8 cellular contexts compared by ENCODE assay signal in genomic region chr17:67856402-67856801, GRCh38. TPM values are rescaled to one million over a fixed set of nuclear protein-coding genes. Genes with fewer than 3 reads are reported as not detected.
A peak's percentile ranks its signal among the peaks of the same experiment; 100 is the strongest.
DNase-seq lines count a peak whose midpoint lies in the region; ATAC-seq, FAIRE-seq and TF ChIP-seq lines count a peak whose summit lies in the region.
"Not testable (repeated sequence)": the region's sequence is repeated elsewhere in the genome, so short reads cannot be mapped to it uniquely, and the experiment has no call there.

No MANE protein-coding gene starts in this region.

- H3K36me3 Mint-ChIP-seq in CD8-positive, alpha-beta T cell, result peaks cover 43% of the 10 kb centered on the region
- H3K36me3 Mint-ChIP-seq in WTC11, result peaks cover 31% of the 10 kb centered on the region
- not testable (repeated sequence) for H3K36me3 Mint-ChIP-seq in activated T-cell treated with anti-CD3 and anti-CD28 coated beads, Interleukin-2, amount 50 U/mL, for 72 hours (ENCODE audit: insufficient read depth in 2 of 2)
- H3K36me3 Mint-ChIP-seq in activated naive CD8-positive, alpha-beta T cell treated with anti-CD3 and anti-CD28 coated beads, Interleukin-2, amount 10 ng/mL, durations not matched to agents 7 days and 5 days, result peaks cover 20% of the 10 kb centered on the region
- peaks cover 23% of the 10 kb centered on the region for H3K36me3 Mint-ChIP-seq in neural crest cell (ENCODE audit: low read depth)

- not testable (repeated sequence) for H3K9me1 ChIP-seq in endothelial cell of umbilical vein (replicated peaks; ENCODE audit: control insufficient read depth, extremely low read depth, insufficient read depth, low read length)

- not testable (repeated sequence) for H3K9me3 Mint-ChIP-seq in CD8-positive, alpha-beta T cell; activated T-cell treated with anti-CD3 and anti-CD28 coated beads, Interleukin-2, amount 50 U/mL, for 72 hours; activated naive CD8-positive, alpha-beta T cell treated with anti-CD3 and anti-CD28 coated beads, Interleukin-2, amount 10 ng/mL, durations not matched to agents 7 days and 5 days; neural crest cell
- H3K9me3 Mint-ChIP-seq in WTC11, result peaks cover 12% of the 10 kb centered on the region

- CTCF ChIA-PET in CD8-positive, alpha-beta T cell (lab: Charles Lee); WTC11 (lab: Charles Lee): not testable (repeated sequence)
- CTCF ChIA-PET in endothelial cell of umbilical vein (lab: Charles Lee), result interaction anchor here (0.9 to 1.3 kb wide), 2 partner anchors 32 to 381 kb away, joined by 3 read pairs; no protein-coding TSS in a partner anchor

- H3K4me1 Mint-ChIP-seq in CD8-positive, alpha-beta T cell (ENCODE audit: low read depth), result peaks cover 81% of the 10 kb centered on the region
- peaks cover 19% of the 10 kb centered on the region for H3K4me1 Mint-ChIP-seq in WTC11
- peaks cover 65% of the 10 kb centered on the region for H3K4me1 Mint-ChIP-seq in activated T-cell treated with anti-CD3 and anti-CD28 coated beads, Interleukin-2, amount 50 U/mL, for 72 hours (ENCODE audit: low read depth)
- peaks cover 47% of the 10 kb centered on the region for H3K4me1 Mint-ChIP-seq in activated naive CD8-positive, alpha-beta T cell treated with anti-CD3 and anti-CD28 coated beads, Interleukin-2, amount 10 ng/mL, durations not matched to agents 7 days and 5 days
- H3K4me1 Mint-ChIP-seq in neural crest cell, result peaks cover 25% of the 10 kb centered on the region

- H3K4me2 ChIP-seq in Loucy (ENCODE audit: low read depth, low read length, poor library complexity, severe bottlenecking) (peak overlapping the region; percentile 33), endothelial cell of umbilical vein (ENCODE audit: insufficient read depth, low read length) (peak overlapping the region; percentile 21)

- not testable (repeated sequence) for H3K4me3 ChIP-seq in CD8-positive, alpha-beta T cell (ENCODE audit: low read depth, low read length); Loucy (ENCODE audit: low read length, poor library complexity, severe bottlenecking); endothelial cell of umbilical vein (replicated peaks in 1 of 3; ENCODE audit: insufficient read depth in 1 of 3, low read depth in 1 of 3, low read length in 3 of 3)

- peaks cover 94% of the 10 kb centered on the region for H4K20me1 ChIP-seq in Loucy (ENCODE audit: insufficient read depth, low read length, poor library complexity, severe bottlenecking)
- H4K20me1 ChIP-seq in endothelial cell of umbilical vein (replicated peaks; ENCODE audit: control insufficient read depth, extremely low read depth, insufficient read depth, low read length), result not testable (repeated sequence)

- H3K9ac ChIP-seq in Loucy (ENCODE audit: low read depth, low read length, poor library complexity, severe bottlenecking); endothelial cell of umbilical vein (replicated peaks; ENCODE audit: extremely low read depth, insufficient read depth, low read length): not testable (repeated sequence)

- peaks cover 15% of the 10 kb centered on the region for H3K36me3 ChIP-seq in CD8-positive, alpha-beta T cell (ENCODE audit: insufficient read depth, low read length)
- peaks cover 28% of the 10 kb centered on the region; the same call in 1 of the 2 replicates for H3K36me3 ChIP-seq in Loucy (ENCODE audit: insufficient read depth, low read length)
- not testable (repeated sequence) for H3K36me3 ChIP-seq in endothelial cell of umbilical vein (ENCODE audit: control insufficient read depth in 2 of 2, extremely low read depth in 1 of 2, insufficient read depth in 2 of 2, low read length in 2 of 2)

- POLR2A ChIA-PET in CD8-positive, alpha-beta T cell (lab: Charles Lee), result interaction anchor here (1.1 to 1.3 kb wide), 3 partner anchors 10 to 31 kb away, joined by 3 to 5 read pairs (median 3); partner anchors contain the start of gene BPTF
- POLR2A ChIA-PET in WTC11 (lab: Charles Lee); endothelial cell of umbilical vein (lab: Charles Lee): not testable (repeated sequence)
- POLR2A ChIA-PET in activated naive CD8-positive, alpha-beta T cell treated with anti-CD3 and anti-CD28 coated beads, Interleukin-2, amount 10 ng/mL, durations not matched to agents 7 days and 5 days (lab: Charles Lee), result interaction anchor here (0.6 kb wide), 1 partner anchor 144 kb away, joined by 3 read pairs; no protein-coding TSS in a partner anchor

- H3K9me3 ChIP-seq in CD8-positive, alpha-beta T cell (ENCODE audit: low read length); Loucy (ENCODE audit: insufficient read depth, low read depth, low read length); endothelial cell of umbilical vein (replicated peaks; ENCODE audit: control insufficient read depth, insufficient read depth, low read length): not testable (repeated sequence)

- H3F3A ChIP-seq in Loucy (ENCODE audit: low read depth), result not testable (repeated sequence)

- intact Hi-C loops in CD8-positive, alpha-beta T cell (cut with DNase I, micrococcal nuclease); endothelial cell of umbilical vein (cut with micrococcal nuclease): not testable (repeated sequence)

- H3K4me1 ChIP-seq in CD8-positive, alpha-beta T cell (ENCODE audit: insufficient read depth, low read length), result peaks cover 48% of the 10 kb centered on the region
- peaks cover 33% of the 10 kb centered on the region for H3K4me1 ChIP-seq in Loucy (ENCODE audit: insufficient read depth, low read length, poor library complexity, severe bottlenecking)
- not testable (repeated sequence) for H3K4me1 ChIP-seq in endothelial cell of umbilical vein (ENCODE audit: control insufficient read depth, extremely low read depth, insufficient read depth, low read length)

- not testable (repeated sequence) for FAIRE-seq in endothelial cell of umbilical vein (lab: Jason Lieb, UNC)
- peak; percentile 9 for FAIRE-seq in urothelium cell line (lab: Jason Lieb, UNC)

- not testable (repeated sequence) for H3K27ac ChIP-seq in CD8-positive, alpha-beta T cell (ENCODE audit: low read depth, low read length); endothelial cell of umbilical vein (ENCODE audit: insufficient read depth, low read depth, low read length)

- not testable (repeated sequence) for H3K27me3 ChIP-seq in CD8-positive, alpha-beta T cell (ENCODE audit: insufficient read depth, low read length); Loucy (ENCODE audit: insufficient read depth, low read length, poor library complexity, severe bottlenecking); endothelial cell of umbilical vein (ENCODE audit: control insufficient read depth in 2 of 2, insufficient read depth in 2 of 2, low read length in 2 of 2)

- H3K27ac Mint-ChIP-seq in CD8-positive, alpha-beta T cell, result peak overlapping the region; percentile 84
- H3K27ac Mint-ChIP-seq in WTC11 (peak overlapping the region; percentile 52; the same call in 1 of the 2 replicates), neural crest cell (ENCODE audit: unreplicated experiment) (peak overlapping the region; percentile 61)
- peak overlapping the region; percentile 98 for H3K27ac Mint-ChIP-seq in activated T-cell treated with anti-CD3 and anti-CD28 coated beads, Interleukin-2, amount 50 U/mL, for 72 hours
- peak overlapping the region; percentile 78 for H3K27ac Mint-ChIP-seq in activated naive CD8-positive, alpha-beta T cell treated with anti-CD3 and anti-CD28 coated beads, Interleukin-2, amount 10 ng/mL, durations not matched to agents 7 days and 5 days

- not testable (repeated sequence) for DNase-seq in CD8-positive, alpha-beta T cell; WTC11 (ENCODE audit: low spot score); activated T-cell treated with anti-CD3 and anti-CD28 coated beads, Interleukin-2, amount 50 U/mL, for 72 hours; activated naive CD8-positive, alpha-beta T cell treated with anti-CD3 and anti-CD28 coated beads, Interleukin-2, amount 10 ng/mL, durations not matched to agents 7 days and 5 days; endothelial cell of umbilical vein (ENCODE audit: low read depth, low spot score); neural crest cell (ENCODE audit: low read depth, low spot score); urothelium cell line (ENCODE audit: low spot score)

- not testable (repeated sequence) for H3K9me2 ChIP-seq in Loucy (replicated peaks; ENCODE audit: low read depth, low read length)

- TF ChIP-seq CTCF in CD8-positive, alpha-beta T cell (IDR thresholded peaks at IDR 0.05); Loucy (conservative IDR thresholded peaks at IDR 0.05; ENCODE audit: low read length); WTC11 (IDR thresholded peaks at IDR 0.05); endothelial cell of umbilical vein (IDR thresholded peaks at IDR 0.05; ENCODE audit: extremely low read depth in 1 of 2, insufficient read depth in 1 of 2, low read depth in 1 of 2, low read length in 2 of 2); neural crest cell (conservative IDR thresholded peaks at IDR 0.05): not testable (repeated sequence)

- H3K27me3 Mint-ChIP-seq in CD8-positive, alpha-beta T cell (ENCODE audit: low read depth); WTC11 (ENCODE audit: low read depth); activated T-cell treated with anti-CD3 and anti-CD28 coated beads, Interleukin-2, amount 50 U/mL, for 72 hours (ENCODE audit: low read depth); activated naive CD8-positive, alpha-beta T cell treated with anti-CD3 and anti-CD28 coated beads, Interleukin-2, amount 10 ng/mL, durations not matched to agents 7 days and 5 days; neural crest cell (ENCODE audit: low read depth): not testable (repeated sequence)

- H2AFZ ChIP-seq in Loucy (ENCODE audit: low read length); endothelial cell of umbilical vein (ENCODE audit: low read depth, low read length): not testable (repeated sequence)

- BruUV-seq in endothelial cell of umbilical vein (replicated peaks; lab: Mats Ljungman, UMichigan), result not testable (repeated sequence)

- dilution Hi-C loops in endothelial cell of umbilical vein (cut with MboI; ENCODE audit: extremely low pct_ligation_motif_present, low sequenced_read_pairs), result not testable (repeated sequence)

- not testable (repeated sequence) for TF ChIP-seq POLR2A in endothelial cell of umbilical vein (IDR thresholded peaks at IDR 0.05; ENCODE audit: low read depth, low read length)

- H3K79me2 ChIP-seq in Loucy (ENCODE audit: insufficient read depth, low read length) (peaks cover 98% of the 10 kb centered on the region), endothelial cell of umbilical vein (ENCODE audit: control insufficient read depth, insufficient read depth, low read length) (peaks cover 85% of the 10 kb centered on the region)

- ATAC-seq in CD8-positive, alpha-beta T cell, result peak; percentile 55
- ATAC-seq in WTC11; activated T-cell treated with anti-CD3 and anti-CD28 coated beads, Interleukin-2, amount 50 U/mL, for 72 hours (replicated peaks in 1 of 2): not testable (repeated sequence)
- ATAC-seq in activated naive CD8-positive, alpha-beta T cell treated with anti-CD3 and anti-CD28 coated beads, Interleukin-2, amount 10 ng/mL, durations not matched to agents 7 days and 5 days (ENCODE audit: low read depth), result peak; percentile 15

- peak overlapping the region; percentile 72 for H3K4me3 Mint-ChIP-seq in CD8-positive, alpha-beta T cell
- not testable (repeated sequence) for H3K4me3 Mint-ChIP-seq in WTC11, neural crest cell
- peak overlapping the region; percentile 45 to 88 for H3K4me3 Mint-ChIP-seq in activated T-cell treated with anti-CD3 and anti-CD28 coated beads, Interleukin-2, amount 50 U/mL, for 72 hours
- H3K4me3 Mint-ChIP-seq in activated naive CD8-positive, alpha-beta T cell treated with anti-CD3 and anti-CD28 coated beads, Interleukin-2, amount 10 ng/mL, durations not matched to agents 7 days and 5 days, result peak overlapping the region; percentile 74

RNA-seq across cellular contexts. Expression of gene BPTF, which starts 31.1 kb away (rescaled TPM):
- total RNA-seq in CD8-positive, alpha-beta T cell, result 100 to 1,000 TPM in 1 of 2 experiments, 10 to 100 TPM in 1; 97.8 to 107 TPM
- total RNA-seq in WTC11 (2021) (177 to 181 TPM (median 178 TPM) in 3 replicates), endothelial cell of umbilical vein (78.6 and 88.1 TPM in 2 replicates), neural crest cell (158 and 161 TPM in 2 replicates)
- total RNA-seq in activated T-cell treated with anti-CD3 and anti-CD28 coated beads, Interleukin-2, amount 50 U/mL, for 72 hours, result 10 to 100 TPM; 86.9 to 95.1 TPM
- total RNA-seq in activated naive CD8-positive, alpha-beta T cell treated with anti-CD3 and anti-CD28 coated beads, Interleukin-2, amount 10 ng/mL, durations not matched to agents 7 days and 5 days, result 100 to 1,000 TPM; 126 to 133 TPM
- polyA plus RNA-seq in endothelial cell of umbilical vein, result 41.0 and 47.7 TPM in 2 replicates
- polyA plus RNA-seq in endothelial cell of umbilical vein (2011; cell fraction: cytosol; rRNA removed), result 37.8 and 41.5 TPM in 2 replicates
- 88.1 and 105 TPM in 2 replicates for polyA plus RNA-seq in endothelial cell of umbilical vein (2011; cell fraction: nucleus; rRNA removed)
- 40.8 and 51.1 TPM in 2 replicates for polyA plus RNA-seq in endothelial cell of umbilical vein (2012)
- polyA minus RNA-seq in endothelial cell of umbilical vein, result 111 and 121 TPM in 2 replicates
- polyA minus RNA-seq in endothelial cell of umbilical vein (2011; cell fraction: cytosol; rRNA and poly(A)+ RNA removed), result 41.9 TPM
- 139 and 186 TPM in 2 replicates for polyA minus RNA-seq in endothelial cell of umbilical vein (2011; cell fraction: nucleus; rRNA and poly(A)+ RNA removed)
